In genomic region chr17:30318190-30318589, GRCh38 we compare ENCODE assay signal across 20 cellular contexts. TPM values are rescaled to one million over a fixed set of nuclear protein-coding genes. Genes with fewer than 3 reads are reported as not detected.
A peak's percentile ranks its signal among the peaks of the same experiment; 100 is the strongest.
DNase-seq lines count a peak whose midpoint lies in the region; ATAC-seq, FAIRE-seq and TF ChIP-seq lines count a peak whose summit lies in the region.
"Had no signal": no experiment of that assay in that cellular context is flagged by ENCODE, and none has a peak within 500 bp of the region (broad histone marks: within the 10 kb centered on the region; RNA-seq: fewer than 3 reads in every experiment).

No MANE protein-coding gene starts in this region.

- H2AFZ ChIP-seq in SK-N-SH (ENCODE audit: low read depth) (no peak overlapping the region), K562 (ENCODE audit: low read depth, low read length) (no peak overlapping the region)

- H3F3A ChIP-seq in SK-N-SH (replicated peaks; ENCODE audit: insufficient read depth) = no peaks in the 10 kb centered on the region

- POLR2A ChIA-PET in SK-N-SH (lab: Yijun Ruan, JAX) = interaction anchor here (0.8 kb wide), 1 partner anchor 10 kb away, joined by 4 read pairs; no protein-coding TSS in a partner anchor
- POLR2A ChIA-PET in K562 (lab: Yijun Ruan, JAX) = interaction anchor here (1.1 kb wide), 1 partner anchor 12 kb away, joined by 3 read pairs; no protein-coding TSS in a partner anchor

- TF ChIP-seq POLR2A in K562 (conservative IDR thresholded peaks at IDR 0.05) = no peak
- no peak for TF ChIP-seq POLR2A in vagina (IDR thresholded peaks at IDR 0.05)

- no peaks in the 10 kb centered on the region for H3K4me1 Mint-ChIP-seq in osteocyte (ENCODE audit: unreplicated experiment)

- in situ Hi-C loops in K562 (cut with MboI) = no loop called here

- no peaks in the 10 kb centered on the region for H3K36me3 ChIP-seq in SK-N-SH (replicated peaks in 1 of 2; ENCODE audit: control insufficient read depth in 1 of 2, insufficient read depth in 2 of 2, low read length in 1 of 2)
- no peaks in the 10 kb centered on the region for H3K36me3 ChIP-seq in K562 (ENCODE audit: control insufficient read depth, insufficient read depth, low read length)
- H3K36me3 ChIP-seq in vagina = no peaks in the 10 kb centered on the region

- H3K36me3 Mint-ChIP-seq in osteocyte (ENCODE audit: unreplicated experiment) = no peaks in the 10 kb centered on the region

- CTCF ChIA-PET in SK-N-SH (lab: Yijun Ruan, JAX) (interaction anchor here (1.1 to 1.6 kb wide), 3 partner anchors 9 to 22 kb away, joined by 3 to 5 read pairs (median 3); no protein-coding TSS in a partner anchor), K562 (lab: Yijun Ruan, JAX; ENCODE audit: low intra/inter-chr PET ratio) (no interaction called here)

- TF ChIP-seq EP300 in SK-N-SH (IDR thresholded peaks at IDR 0.05; ENCODE audit: borderline replicate concordance in 1 of 2, low read depth in 1 of 2, low read length in 1 of 2) (no peak), K562 (IDR thresholded peaks at IDR 0.05; ENCODE audit: low read length) (no peak)

- peak; percentile 49; the same call in 2 of the 3 replicates for ATAC-seq in SK-N-SH treated with all-trans-retinoic acid at 6 μM for 48 hours
- no peak for ATAC-seq in K562
- ATAC-seq in HG02938 (IDR thresholded peaks at IDR 0.05; ENCODE audit: unreplicated experiment) = no peak
- ATAC-seq: Panc1 had no signal

- H3K27me3 ChIP-seq in SK-N-SH (ENCODE audit: insufficient read depth) (no peaks in the 10 kb centered on the region), K562 (ENCODE audit: control insufficient read depth in 2 of 2, insufficient read depth in 2 of 2, low read length in 2 of 2) (no peaks in the 10 kb centered on the region), vagina (no peaks in the 10 kb centered on the region)

- no peaks in the 10 kb centered on the region for H3K9me3 Mint-ChIP-seq in osteocyte (ENCODE audit: unreplicated experiment)
- H3K9me3 Mint-ChIP-seq: T-helper 1 cell treated with Interleukin-12 subunit alpha and Interleukin-12 subunit beta and Interleukin-4 antibody, amounts not matched to agents 30 μg/mL and 1 μg/mL, for 36 hours had no signal

- H3K27ac Mint-ChIP-seq in osteocyte (ENCODE audit: unreplicated experiment) = no peak overlapping the region
- H3K27ac Mint-ChIP-seq: T-helper 1 cell treated with Interleukin-12 subunit alpha and Interleukin-12 subunit beta and Interleukin-4 antibody, amounts not matched to agents 30 μg/mL and 1 μg/mL, for 36 hours had no signal

- H3K27ac ChIP-seq in SK-N-SH (ENCODE audit: low read depth in 2 of 2, low read length in 1 of 2) (no peak overlapping the region), K562 (ENCODE audit: extremely low read depth, low read depth, low read length) (no peak overlapping the region), vagina (no peak overlapping the region)

- BruUV-seq in K562 (replicated peaks; lab: Mats Ljungman, UMichigan) = no TSS peak

- no peak for DNase-seq in SK-N-SH
- DNase-seq in NCI-H2081 treated with DMSO at 0.1 percent for 48 hours (lab: John Stamatoyannopoulos, UW) = peak; percentile 57
- no peak for DNase-seq in K562 (ENCODE audit: extremely low read depth in 1 of 4, low spot score in 3 of 4)
- DNase-seq in osteocyte (ENCODE audit: extremely low spot score, unreplicated experiment) = peak; percentile 21
- no peak for DNase-seq in vagina (ENCODE audit: extremely low spot score in 2 of 2)
- DNase-seq in activated CD4-positive, alpha-beta T cell treated with anti-CD3 and anti-CD28 coated beads, Interleukin-2, amount 50 U/mL, for 1 hour = no peak
- DNase-seq: AML-193, Caco-2, DND-41, GDM1, H7, NCI-H187, NCI-H524 treated with DMSO at 0.1 percent for 48 hours, Right ventricle myocardium superior had no signal

- TF ChIP-seq CTCF in SK-N-SH (IDR thresholded peaks at IDR 0.05) (no peak), K562 (IDR thresholded peaks at IDR 0.05 in 2 of 3, conservative IDR thresholded peaks at IDR 0.05 in 1 of 3; ENCODE audit: insufficient read depth in 2 of 3, low read depth in 1 of 3, low read length in 3 of 3) (no peak), osteocyte (IDR thresholded peaks at IDR 0.05) (no peak), vagina (IDR thresholded peaks at IDR 0.05) (no peak)

- H3K79me2 ChIP-seq in SK-N-SH (ENCODE audit: insufficient read depth) (no peaks in the 10 kb centered on the region), K562 (ENCODE audit: control insufficient read depth, insufficient read depth, low read length) (no peaks in the 10 kb centered on the region)

- H3K9ac ChIP-seq in SK-N-SH = no peak overlapping the region
- no peak overlapping the region for H3K9ac ChIP-seq in K562 (ENCODE audit: insufficient read depth in 1 of 2, low read depth in 2 of 2, low read length in 2 of 2)

- H3K9me3 ChIP-seq in SK-N-SH (no peaks in the 10 kb centered on the region), K562 (replicated peaks; ENCODE audit: control insufficient read depth, insufficient read depth, low read depth, low read length) (no peaks in the 10 kb centered on the region), vagina (no peaks in the 10 kb centered on the region)
- H3K9me3 ChIP-seq: Caco-2 had no signal

- H3K27me3 Mint-ChIP-seq in osteocyte (ENCODE audit: unreplicated experiment) = peaks cover 37% of the 10 kb centered on the region

- TF ChIP-seq RAD21 in SK-N-SH (IDR thresholded peaks at IDR 0.05; ENCODE audit: low read length) (no peak), K562 (CRISPR knock-in tag; conservative IDR thresholded peaks at IDR 0.05 in 1 of 2, IDR thresholded peaks at IDR 0.05 in 1 of 2) (no peak)

- H3K4me1 ChIP-seq in SK-N-SH (ENCODE audit: control insufficient read depth in 1 of 2, insufficient read depth in 2 of 2, low read depth in 1 of 2, low read length in 1 of 2) (no peaks in the 10 kb centered on the region), K562 (replicated peaks in 1 of 2; ENCODE audit: control insufficient read depth in 2 of 2, insufficient read depth in 2 of 2, low read length in 2 of 2) (peaks cover 0 to 5% of the 10 kb centered on the region in 2 experiments; a peak in 1 of 5 replicates), vagina (peaks cover 2% of the 10 kb centered on the region)

- no peak overlapping the region for H3K4me3 ChIP-seq in SK-N-SH (ENCODE audit: low read depth in 2 of 2, low read length in 1 of 2)
- no peak overlapping the region for H3K4me3 ChIP-seq in K562
- H3K4me3 ChIP-seq in vagina = no peak overlapping the region

- no peaks in the 10 kb centered on the region for H3K9me1 ChIP-seq in K562 (ENCODE audit: control insufficient read depth, insufficient read depth, low read length)

- 36% methylated on average over 3 of the region's 3 CpGs for WGBS in SK-N-SH (ENCODE audit: low lambda C conversion rate)
- 42% methylated on average over 3 of the region's 3 CpGs for WGBS in K562 (ENCODE audit: insufficient coverage, low coverage, missing lambda C conversion rate)

- intact Hi-C loops in K562 (cut with micrococcal nuclease) = no loop called here
- intact Hi-C loops in vagina (cut with DNase I) = no loop called here

- H3K4me3 Mint-ChIP-seq in osteocyte (ENCODE audit: unreplicated experiment) = no peak overlapping the region
- H3K4me3 Mint-ChIP-seq: T-helper 1 cell treated with Interleukin-12 subunit alpha and Interleukin-12 subunit beta and Interleukin-4 antibody, amounts not matched to agents 30 μg/mL and 1 μg/mL, for 36 hours had no signal

- no peaks in the 10 kb centered on the region for H3K9me2 ChIP-seq in SK-N-SH

- H4K20me1 ChIP-seq in SK-N-SH (ENCODE audit: insufficient read depth) = no peaks in the 10 kb centered on the region
- H4K20me1 ChIP-seq in K562 (replicated peaks; ENCODE audit: control insufficient read depth, insufficient read depth, low read length) = no peaks in the 10 kb centered on the region

- no peak for FAIRE-seq in K562 (lab: Jason Lieb, UNC)
- FAIRE-seq: GM12892 had no signal

- H3K4me2 ChIP-seq in SK-N-SH (no peak overlapping the region), K562 (ENCODE audit: insufficient read depth, low read length) (no peak overlapping the region)

RNA-seq across cellular contexts. Expression of gene TMIGD1, which starts 15.7 kb away (rescaled TPM):
- polyA plus RNA-seq in SK-N-SH (2012; rRNA removed) (not detected in 2 replicates), K562 (2011; rRNA removed) (not detected in 2 replicates), K562 (2014; fragmentation: Illumina TruSeq; extraction: Trizol) (not detected in 2 replicates), K562 (2014; fragmentation: Nextera tagmentation; extraction: Ambion mirVana) (not detected), K562 (2014; rRNA removed) (not detected in 2 replicates)
- polyA plus RNA-seq in SK-N-SH (2012; cell fraction: cytosol; rRNA removed) = not detected in 2 replicates
- polyA plus RNA-seq in SK-N-SH (2012; cell fraction: nucleus; rRNA removed) = not detected in 2 replicates
- not detected in 2 replicates for total RNA-seq in K562 (2011; cell fraction: chromatin; rRNA removed; ENCODE audit: low replicate concordance)
- total RNA-seq in K562 (2011; cell fraction: nucleolus; rRNA removed) = not detected in 2 replicates
- total RNA-seq in K562 (2011; cell fraction: nucleoplasm; rRNA removed) = not detected in 2 replicates
- total RNA-seq in K562 (2014; rRNA removed) (not detected in 2 replicates), K562 (2014; rRNA removed; fragmentation: Illumina TruSeq; extraction: Trizol) (not detected in 2 replicates), K562 (2015; rRNA removed; fragmentation: Illumina TruSeq; extraction: Trizol) (not detected in 2 replicates), K562 (2021) (not detected in 2 replicates), osteocyte (not detected in 2 replicates), vagina (not detected)
- not detected in 2 replicates for polyA plus RNA-seq in K562 (2011; cell fraction: cytosol; rRNA removed)
- not detected in 2 replicates for polyA plus RNA-seq in K562 (2011; cell fraction: nucleus; rRNA removed)
- polyA plus RNA-seq in K562 (2012) = not detected in 2 replicates
- polyA minus RNA-seq in K562 (2011; rRNA and poly(A)+ RNA removed) = not detected in 2 replicates
- not detected in 2 replicates for polyA minus RNA-seq in K562 (2011; cell fraction: cytosol; rRNA and poly(A)+ RNA removed)
- polyA minus RNA-seq in K562 (2011; cell fraction: nucleus; rRNA and poly(A)+ RNA removed) = not detected in 2 replicates
- total RNA-seq: Caco-2, H7, LHCN-M2, Right ventricle myocardium superior had no signal

RNA-seq across cellular contexts. Expression of gene BLMH, which starts 26.4 kb away (rescaled TPM):
- polyA plus RNA-seq in SK-N-SH (2012; rRNA removed) (19.4 and 19.5 TPM in 2 replicates), K562 (2011; rRNA removed) (21.3 and 45.3 TPM in 2 replicates), K562 (2014; fragmentation: Illumina TruSeq; extraction: Trizol) (103 and 113 TPM in 2 replicates), K562 (2014; fragmentation: Nextera tagmentation; extraction: Ambion mirVana) (10 to 100 TPM; 26.0 to 38.7 TPM), K562 (2014; rRNA removed) (67.3 and 69.7 TPM in 2 replicates)
- 24.5 and 26.1 TPM in 2 replicates for polyA plus RNA-seq in SK-N-SH (2012; cell fraction: cytosol; rRNA removed)
- 15.5 and 22.4 TPM in 2 replicates for polyA plus RNA-seq in SK-N-SH (2012; cell fraction: nucleus; rRNA removed)
- total RNA-seq in K562 (2011; cell fraction: chromatin; rRNA removed; ENCODE audit: low replicate concordance) = 72.7 and 152 TPM in 2 replicates
- total RNA-seq in K562 (2011; cell fraction: nucleolus; rRNA removed) = 40.2 and 50.1 TPM in 2 replicates
- total RNA-seq in K562 (2011; cell fraction: nucleoplasm; rRNA removed) = 84.8 and 99.5 TPM in 2 replicates
- total RNA-seq in K562 (2014; rRNA removed) (54.9 and 61.5 TPM in 2 replicates), K562 (2014; rRNA removed; fragmentation: Illumina TruSeq; extraction: Trizol) (103 and 110 TPM in 2 replicates), K562 (2015; rRNA removed; fragmentation: Illumina TruSeq; extraction: Trizol) (75.8 and 78.7 TPM in 2 replicates), K562 (2021) (106 and 118 TPM in 2 replicates), osteocyte (67.0 TPM in 2 replicates), vagina (44.2 TPM)
- polyA plus RNA-seq in K562 (2011; cell fraction: cytosol; rRNA removed) = 18.2 and 21.3 TPM in 2 replicates
- polyA plus RNA-seq in K562 (2011; cell fraction: nucleus; rRNA removed) = 28.2 and 35.4 TPM in 2 replicates
- polyA plus RNA-seq in K562 (2012) = 64.1 and 83.7 TPM in 2 replicates
- polyA minus RNA-seq in K562 (2011; rRNA and poly(A)+ RNA removed) = 40.0 and 65.9 TPM in 2 replicates
- polyA minus RNA-seq in K562 (2011; cell fraction: cytosol; rRNA and poly(A)+ RNA removed) = 23.3 and 36.8 TPM in 2 replicates
- 30.9 and 33.9 TPM in 2 replicates for polyA minus RNA-seq in K562 (2011; cell fraction: nucleus; rRNA and poly(A)+ RNA removed)

Comparison
In these comparisons a context has a peak if more than half of its experiments do, and no peak if none do; other contexts are left out.
1. DNase-seq: peak in NCI-H2081 treated with DMSO at 0.1 percent for 48 hours (single experiment) and osteocyte (single experiment); none in SK-N-SH (single experiment), K562 (0 of 4), vagina (0 of 2) and activated CD4-positive, alpha-beta T cell treated with anti-CD3 and anti-CD28 coated beads, Interleukin-2, amount 50 U/mL, for 1 hour (single experiment).